In genomic region chr7:69728299-69728698, GRCh38 we compare ENCODE assay signal across 16 cellular contexts.
DNase-seq lines count a peak whose midpoint lies in the region; ATAC-seq and TF ChIP-seq lines count a peak whose summit lies in the region.
"Had no signal": no experiment of that assay in that cellular context is flagged by ENCODE, and none has a peak within 500 bp of the region (broad histone marks: within the 10 kb centered on the region; RNA-seq: fewer than 3 reads in every experiment).

No MANE protein-coding gene starts in this region.

- TF ChIP-seq CTCF in astrocyte of the spinal cord (IDR thresholded peaks at IDR 0.05; ENCODE audit: low read depth, low read length) (no peak), sigmoid colon (IDR thresholded peaks at IDR 0.05) (no peak)

- peak; percentile 9 for DNase-seq in DMS53 (lab: John Stamatoyannopoulos, UW)
- no peak for DNase-seq in DMS53 treated with DMSO at 0.1 percent for 48 hours (lab: John Stamatoyannopoulos, UW; ENCODE audit: unreplicated experiment)
- peak; percentile 59 for DNase-seq in astrocyte of the spinal cord (ENCODE audit: low read depth, low spot score)
- no peak for DNase-seq in memory B cell (ENCODE audit: low spot score in 2 of 2)
- DNase-seq in sigmoid colon = no peak
- DNase-seq in activated naive CD4-positive, alpha-beta T cell treated with anti-CD3 and anti-CD28 coated beads, Interleukin-2, amount 10 ng/mL, durations not matched to agents 7 days and 5 days = no peak
- no peak for DNase-seq in superior temporal gyrus (ENCODE audit: extremely low spot score)
- DNase-seq in CD1c-positive myeloid dendritic cell (ENCODE audit: extremely low spot score) = no peak
- DNase-seq: CD4-positive, alpha-beta T cell; KG1; NCI-H1092; NCI-H1694; NCI-H345; NCI-H526 treated with DMSO at 0.1 percent for 48 hours had no signal

- H3K27ac Mint-ChIP-seq in memory B cell = peak overlapping the region; percentile 28
- no peak overlapping the region for H3K27ac Mint-ChIP-seq in activated naive CD4-positive, alpha-beta T cell treated with anti-CD3 and anti-CD28 coated beads, Interleukin-2, amount 10 ng/mL, durations not matched to agents 7 days and 5 days
- H3K27ac Mint-ChIP-seq: CD4-positive, alpha-beta T cell had no signal

- no peaks in the 10 kb centered on the region for H3K9me3 ChIP-seq in sigmoid colon

- no peak overlapping the region for H3K27ac ChIP-seq in sigmoid colon
- H3K27ac ChIP-seq: 22Rv1, RWPE1 had no signal

- H3K4me3 ChIP-seq in astrocyte of the spinal cord (ENCODE audit: low read depth, low read length) (no peak overlapping the region), sigmoid colon (no peak overlapping the region)

- WGBS in sigmoid colon, 2 donors = 82% methylated on average over 3 of the region's 3 CpGs

- CTCF ChIA-PET in activated naive CD4-positive, alpha-beta T cell treated with anti-CD3 and anti-CD28 coated beads, Interleukin-2, amount 10 ng/mL, durations not matched to agents 7 days and 5 days (lab: Charles Lee) = no interaction called here

- H3K9me3 Mint-ChIP-seq in memory B cell = peaks cover 6% of the 10 kb centered on the region
- no peaks in the 10 kb centered on the region for H3K9me3 Mint-ChIP-seq in activated naive CD4-positive, alpha-beta T cell treated with anti-CD3 and anti-CD28 coated beads, Interleukin-2, amount 10 ng/mL, durations not matched to agents 7 days and 5 days
- H3K9me3 Mint-ChIP-seq: CD4-positive, alpha-beta T cell had no signal

- no peak for ATAC-seq in memory B cell (ENCODE audit: low read depth)

- TF ChIP-seq POLR2A in sigmoid colon (IDR thresholded peaks at IDR 0.05) = no peak

- H3K4me1 Mint-ChIP-seq in memory B cell = peaks cover 17% of the 10 kb centered on the region
- H3K4me1 Mint-ChIP-seq in activated naive CD4-positive, alpha-beta T cell treated with anti-CD3 and anti-CD28 coated beads, Interleukin-2, amount 10 ng/mL, durations not matched to agents 7 days and 5 days = no peaks in the 10 kb centered on the region

- no peaks in the 10 kb centered on the region for H3K27me3 ChIP-seq in sigmoid colon

- no peak for TF ChIP-seq EP300 in sigmoid colon (IDR thresholded peaks at IDR 0.05)

- intact Hi-C loops in sigmoid colon (cut with DNase I) = no loop called here

- peaks cover 0 to 19% (median 11%) of the 10 kb centered on the region in 4 donors for H3K4me1 ChIP-seq in sigmoid colon

- peaks cover 2% of the 10 kb centered on the region for H3K36me3 Mint-ChIP-seq in memory B cell
- no peaks in the 10 kb centered on the region for H3K36me3 Mint-ChIP-seq in activated naive CD4-positive, alpha-beta T cell treated with anti-CD3 and anti-CD28 coated beads, Interleukin-2, amount 10 ng/mL, durations not matched to agents 7 days and 5 days

- H3K4me3 Mint-ChIP-seq in memory B cell = no peak overlapping the region
- H3K4me3 Mint-ChIP-seq in activated naive CD4-positive, alpha-beta T cell treated with anti-CD3 and anti-CD28 coated beads, Interleukin-2, amount 10 ng/mL, durations not matched to agents 7 days and 5 days = no peak overlapping the region
- H3K4me3 Mint-ChIP-seq: CD4-positive, alpha-beta T cell had no signal

- no peaks in the 10 kb centered on the region for H3K36me3 ChIP-seq in sigmoid colon

- in situ Hi-C loops in astrocyte of the spinal cord (cut with HindIII; ENCODE audit: low sequenced_read_pairs) = no loop called here

- no peaks in the 10 kb centered on the region for H3K27me3 Mint-ChIP-seq in memory B cell
- no peaks in the 10 kb centered on the region for H3K27me3 Mint-ChIP-seq in activated naive CD4-positive, alpha-beta T cell treated with anti-CD3 and anti-CD28 coated beads, Interleukin-2, amount 10 ng/mL, durations not matched to agents 7 days and 5 days
- H3K27me3 Mint-ChIP-seq: CD4-positive, alpha-beta T cell had no signal

Comparison
In these comparisons a context has a peak if more than half of its experiments do, and no peak if none do; other contexts are left out.
1. DNase-seq: peak in DMS53 (single experiment) and astrocyte of the spinal cord (single experiment); none in DMS53 treated with DMSO at 0.1 percent for 48 hours (single experiment), memory B cell (0 of 2), sigmoid colon (single experiment), activated naive CD4-positive, alpha-beta T cell treated with anti-CD3 and anti-CD28 coated beads, Interleukin-2, amount 10 ng/mL, durations not matched to agents 7 days and 5 days (single experiment), superior temporal gyrus (single experiment) and CD1c-positive myeloid dendritic cell (single experiment).